In genomic region chr5:38291355-38291754, GRCh38 we compare ENCODE assay signal across 27 cellular contexts. TPM values are rescaled to one million over a fixed set of nuclear protein-coding genes. Genes with fewer than 3 reads are reported as not detected.
DNase-seq lines count a peak whose midpoint lies in the region; ATAC-seq, FAIRE-seq and TF ChIP-seq lines count a peak whose summit lies in the region.
"Had no signal": no experiment of that assay in that cellular context is flagged by ENCODE, and none has a peak within 500 bp of the region (broad histone marks: within the 10 kb centered on the region; RNA-seq: fewer than 3 reads in every experiment).

No MANE protein-coding gene starts in this region.

- no peaks in the 10 kb centered on the region for H3K9me3 Mint-ChIP-seq in activated naive CD4-positive, alpha-beta T cell treated with anti-CD3 and anti-CD28 coated beads for 36 hours
- H3K9me3 Mint-ChIP-seq: activated naive CD4-positive, alpha-beta T cell treated with anti-CD3 and anti-CD28 coated beads, Interleukin-2, amount 10 ng/mL, durations not matched to agents 7 days and 5 days; activated T-cell treated with anti-CD3 and anti-CD28 coated beads, Interleukin-2, amount 50 U/mL, for 24 hours; H9; neural progenitor cell; stimulated activated naive CD8-positive, alpha-beta T cell treated with anti-CD3 and anti-CD28 coated beads, Interleukin-15, amount 100 ng/mL, for 72 hours; T-cell had no signal

- no peak overlapping the region for H2AFZ ChIP-seq in trophoblast cell (ENCODE audit: insufficient read depth, low read length, poor library complexity)
- H2AFZ ChIP-seq: neural progenitor cell had no signal

- no peaks in the 10 kb centered on the region for H3K4me1 ChIP-seq in trophoblast cell (ENCODE audit: control insufficient read depth in 1 of 2, insufficient read depth in 2 of 2, low read length in 2 of 2)
- H3K4me1 ChIP-seq: neural progenitor cell, thyroid gland had no signal

- no peak overlapping the region for H2BK120ac ChIP-seq in trophoblast cell (ENCODE audit: insufficient read depth, low read length, poor library complexity)

- H3K36me3 ChIP-seq in bronchial epithelial cell (ENCODE audit: control insufficient read depth, insufficient read depth, low read length) (no peaks in the 10 kb centered on the region), trophoblast cell (ENCODE audit: control insufficient read depth in 1 of 2, insufficient read depth in 2 of 2, low read length in 2 of 2) (no peaks in the 10 kb centered on the region)
- H3K36me3 ChIP-seq: neural progenitor cell, thyroid gland had no signal

- H3K4me2 ChIP-seq in trophoblast cell (ENCODE audit: low read length), result no peak overlapping the region
- H3K4me2 ChIP-seq: neural progenitor cell had no signal

- no peak overlapping the region for H3K4me3 Mint-ChIP-seq in activated naive CD4-positive, alpha-beta T cell treated with anti-CD3 and anti-CD28 coated beads for 36 hours
- H3K4me3 Mint-ChIP-seq: activated naive CD4-positive, alpha-beta T cell treated with anti-CD3 and anti-CD28 coated beads, Interleukin-2, amount 10 ng/mL, durations not matched to agents 7 days and 5 days; activated T-cell treated with anti-CD3 and anti-CD28 coated beads, Interleukin-2, amount 50 U/mL, for 24 hours; H9; neural progenitor cell; stimulated activated naive CD8-positive, alpha-beta T cell treated with anti-CD3 and anti-CD28 coated beads, Interleukin-15, amount 100 ng/mL, for 72 hours; T-cell had no signal

- H3K4ac ChIP-seq in trophoblast cell (ENCODE audit: low read depth, low read length), result no peak overlapping the region

- no peak for ATAC-seq in HG03520 (IDR thresholded peaks at IDR 0.05; ENCODE audit: unreplicated experiment)
- ATAC-seq: PC-3; sciatic nerve; stimulated activated naive CD8-positive, alpha-beta T cell treated with anti-CD3 and anti-CD28 coated beads, Interleukin-15, amount 100 ng/mL, for 72 hours; T-cell had no signal

- H3K4me3 ChIP-seq in bronchial epithelial cell (ENCODE audit: low read depth, low read length), result no peak overlapping the region
- no peak overlapping the region for H3K4me3 ChIP-seq in trophoblast cell (ENCODE audit: low read depth, low read length)
- H3K4me3 ChIP-seq: coronary artery, neural progenitor cell, thyroid gland had no signal

- no peak overlapping the region for H3K27ac Mint-ChIP-seq in activated naive CD4-positive, alpha-beta T cell treated with anti-CD3 and anti-CD28 coated beads for 36 hours
- H3K27ac Mint-ChIP-seq: activated naive CD4-positive, alpha-beta T cell treated with anti-CD3 and anti-CD28 coated beads, Interleukin-2, amount 10 ng/mL, durations not matched to agents 7 days and 5 days; activated T-cell treated with anti-CD3 and anti-CD28 coated beads, Interleukin-2, amount 50 U/mL, for 24 hours; neural progenitor cell; stimulated activated naive CD8-positive, alpha-beta T cell treated with anti-CD3 and anti-CD28 coated beads, Interleukin-15, amount 100 ng/mL, for 72 hours; T-cell had no signal

- no peak overlapping the region for H4K8ac ChIP-seq in trophoblast cell (ENCODE audit: low read depth, low read length)

- DNase-seq in activated naive CD4-positive, alpha-beta T cell treated with anti-CD3 and anti-CD28 coated beads for 36 hours, result peak; percentile 27
- no peak for DNase-seq in activated naive CD4-positive, alpha-beta T cell treated with Interleukin-2 at 50 U/mL for 16 hours
- DNase-seq in NCI-H226 (peak; percentile 45), bronchial epithelial cell (ENCODE audit: low read depth) (peak; percentile 84), trophoblast cell (peak; percentile 26 to 29), SKM-1 (lab: John Stamatoyannopoulos, UW; ENCODE audit: unreplicated experiment) (no peak)
- no peak for DNase-seq in stimulated activated naive CD4-positive, alpha-beta T cell treated with Interleukin-2 at 50 U/mL for 16 hours (lab: John Stamatoyannopoulos, UW)
- DNase-seq: activated CD4-positive, alpha-beta T cell treated with anti-CD3 and anti-CD28 coated beads for 1 hour; activated naive CD4-positive, alpha-beta T cell treated with anti-CD3 and anti-CD28 coated beads, Interleukin-2, amount 10 ng/mL, durations not matched to agents 7 days and 5 days; activated T-cell treated with anti-CD3 and anti-CD28 coated beads, Interleukin-2, amount 50 U/mL, for 24 hours; amygdala; C1 segment of cervical spinal cord; EL; H9; Kasumi-1; kidney glomerular epithelial cell; NCI-H510A treated with DMSO at 0.1 percent for 48 hours; PC-3; SHP77 treated with DMSO at 0.1 percent for 48 hours; stimulated activated naive CD8-positive, alpha-beta T cell treated with anti-CD3 and anti-CD28 coated beads, Interleukin-15, amount 100 ng/mL, for 72 hours; T-cell; thyroid gland had no signal

- H2AK5ac ChIP-seq in trophoblast cell (ENCODE audit: low read length), result no peak overlapping the region

- CTCF ChIA-PET in activated naive CD4-positive, alpha-beta T cell treated with anti-CD3 and anti-CD28 coated beads for 36 hours (lab: Charles Lee), result no interaction called here

- no peaks in the 10 kb centered on the region for H3K27me3 Mint-ChIP-seq in activated naive CD4-positive, alpha-beta T cell treated with anti-CD3 and anti-CD28 coated beads for 36 hours (ENCODE audit: low read depth)
- H3K27me3 Mint-ChIP-seq: activated naive CD4-positive, alpha-beta T cell treated with anti-CD3 and anti-CD28 coated beads, Interleukin-2, amount 10 ng/mL, durations not matched to agents 7 days and 5 days had no signal

- H3K36me3 Mint-ChIP-seq in activated naive CD4-positive, alpha-beta T cell treated with anti-CD3 and anti-CD28 coated beads for 36 hours (ENCODE audit: low read depth), result no peaks in the 10 kb centered on the region
- H3K36me3 Mint-ChIP-seq: activated naive CD4-positive, alpha-beta T cell treated with anti-CD3 and anti-CD28 coated beads, Interleukin-2, amount 10 ng/mL, durations not matched to agents 7 days and 5 days; neural progenitor cell; T-cell had no signal

- intact Hi-C loops in activated naive CD4-positive, alpha-beta T cell treated with anti-CD3 and anti-CD28 coated beads for 36 hours (cut with micrococcal nuclease), result no loop called here

- H3K23ac ChIP-seq in trophoblast cell (ENCODE audit: low read length), result no peak overlapping the region

- no CpG with 5 or more reads among the region's 2 CpGs for WGBS in trophoblast cell (ENCODE audit: extremely low coverage, insufficient coverage, insufficient read length)

- peak; percentile 89 for FAIRE-seq in bronchial epithelial cell (lab: Jason Lieb, UNC)

- H3K27ac ChIP-seq in trophoblast cell (ENCODE audit: low read depth, low read length), result no peak overlapping the region
- H3K27ac ChIP-seq: coronary artery, neural progenitor cell, thyroid gland had no signal

- H3K9ac ChIP-seq in trophoblast cell (ENCODE audit: low read length), result no peak overlapping the region
- H3K9ac ChIP-seq: neural progenitor cell had no signal

- no peak overlapping the region for H2BK5ac ChIP-seq in trophoblast cell (ENCODE audit: low read depth, low read length, poor library complexity)

- H3K18ac ChIP-seq in trophoblast cell (ENCODE audit: low read length), result no peak overlapping the region

- no peak overlapping the region for H4K91ac ChIP-seq in trophoblast cell (ENCODE audit: low read depth, low read length)

- TF ChIP-seq CTCF in bronchial epithelial cell (IDR thresholded peaks at IDR 0.05; ENCODE audit: insufficient read depth, low read length, severe bottlenecking), result no peak

- no peak overlapping the region for H2BK12ac ChIP-seq in trophoblast cell (ENCODE audit: low read length)

- H3K79me2 ChIP-seq in trophoblast cell (ENCODE audit: control insufficient read depth, insufficient read depth, low read length, poor library complexity), result no peaks in the 10 kb centered on the region

- H3K27me3 ChIP-seq in bronchial epithelial cell (ENCODE audit: control insufficient read depth, insufficient read depth, low read length), result no peaks in the 10 kb centered on the region
- H3K27me3 ChIP-seq in trophoblast cell (ENCODE audit: insufficient read depth, low read length), result no peaks in the 10 kb centered on the region
- H3K27me3 ChIP-seq: neural progenitor cell, thyroid gland had no signal

- no peak overlapping the region for H3K14ac ChIP-seq in trophoblast cell (ENCODE audit: low read length)

- H3K4me1 Mint-ChIP-seq in activated naive CD4-positive, alpha-beta T cell treated with anti-CD3 and anti-CD28 coated beads for 36 hours (ENCODE audit: low read depth), result peaks cover 3% of the 10 kb centered on the region
- H3K4me1 Mint-ChIP-seq: activated naive CD4-positive, alpha-beta T cell treated with anti-CD3 and anti-CD28 coated beads, Interleukin-2, amount 10 ng/mL, durations not matched to agents 7 days and 5 days; neural progenitor cell; stimulated activated naive CD8-positive, alpha-beta T cell treated with anti-CD3 and anti-CD28 coated beads, Interleukin-15, amount 100 ng/mL, for 72 hours; T-cell had no signal

- no peak overlapping the region for H4K12ac ChIP-seq in trophoblast cell (ENCODE audit: low read depth, low read length)

- no peaks in the 10 kb centered on the region for H3K79me1 ChIP-seq in trophoblast cell (ENCODE audit: low read length)

- H3K9me3 ChIP-seq in trophoblast cell (ENCODE audit: insufficient read depth, low read depth, low read length), result no peaks in the 10 kb centered on the region
- H3K9me3 ChIP-seq: thyroid gland had no signal

RNA-seq across cellular contexts. Expression of gene EGFLAM, which starts 33.0 kb away (rescaled TPM):
- not detected for total RNA-seq in activated naive CD4-positive, alpha-beta T cell treated with anti-CD3 and anti-CD28 coated beads for 36 hours
- total RNA-seq in bronchial epithelial cell, result 0.13 and 0.53 TPM in 2 replicates
- polyA plus RNA-seq in trophoblast cell (2013), result 0.18 and 0.24 TPM in 2 replicates
- total RNA-seq: activated CD8-positive, alpha-beta memory T cell treated with anti-CD3 and anti-CD28 coated beads for 36 hours; PC-3; T-cell had no signal

Comparison
In these comparisons a context has a peak if more than half of its experiments do, and no peak if none do; other contexts are left out.
1. DNase-seq: peak in activated naive CD4-positive, alpha-beta T cell treated with anti-CD3 and anti-CD28 coated beads for 36 hours (single experiment), NCI-H226 (single experiment), bronchial epithelial cell (single experiment) and trophoblast cell (2 of 2); none in activated naive CD4-positive, alpha-beta T cell treated with Interleukin-2 at 50 U/mL for 16 hours (single experiment), stimulated activated naive CD4-positive, alpha-beta T cell treated with Interleukin-2 at 50 U/mL for 16 hours (single experiment) and SKM-1 (single experiment).